Comparison of ENCODE assay signal across 1 cellular context in genomic region chr1:155016231-155016831, GRCh38.
TF ChIP-seq lines count a peak whose summit lies in the region.

No MANE protein-coding gene starts in this region.

TF ChIP-seq in K562, 482 proteins besides CTCF, POLR2A, EP300 and RAD21:
- TF ChIP-seq MAX (CRISPR knock-in tag; IDR thresholded peaks at IDR 0.05), result peak; percentile 21; the same call in 1 of the 2 replicates
- peak; percentile 62; the same call in 1 of the 2 replicates for TF ChIP-seq RBFOX2 (IDR thresholded peaks at IDR 0.05; ENCODE audit: low read depth, low read length)
- TF ChIP-seq DMBX1 (CRISPR knock-in tag; IDR thresholded peaks at IDR 0.05; ENCODE audit: borderline replicate concordance), result no peak
- no peak for TF ChIP-seq ZNF197 (CRISPR knock-in tag; IDR thresholded peaks at IDR 0.05; ENCODE audit: low read depth)
- peak; percentile 87 for TF ChIP-seq RBM22 (IDR thresholded peaks at IDR 0.05; ENCODE audit: low read depth, low read length, poor library complexity, severe bottlenecking)
- peak; percentile 24; the same call in 1 of the 2 replicates for TF ChIP-seq ZNF592 (IDR thresholded peaks at IDR 0.05)
- TF ChIP-seq POLR2G (IDR thresholded peaks at IDR 0.05; ENCODE audit: low read depth, low read length), result peak; percentile 67; the same call in 1 of the 2 replicates
